ENCODE assay signal across 8 cellular contexts in genomic region chr9:35748858-35749514, GRCh38. TPM values are rescaled to one million over a fixed set of nuclear protein-coding genes. Genes with fewer than 3 reads are reported as not detected.
DNase-seq lines count a peak whose midpoint lies in the region; ATAC-seq and TF ChIP-seq lines count a peak whose summit lies in the region.

Gene GBA2, minus strand, starts transcription at chr9:35749228. Its CDS starts 524 bp downstream, at chr9:35748704.
A gene with protein sequence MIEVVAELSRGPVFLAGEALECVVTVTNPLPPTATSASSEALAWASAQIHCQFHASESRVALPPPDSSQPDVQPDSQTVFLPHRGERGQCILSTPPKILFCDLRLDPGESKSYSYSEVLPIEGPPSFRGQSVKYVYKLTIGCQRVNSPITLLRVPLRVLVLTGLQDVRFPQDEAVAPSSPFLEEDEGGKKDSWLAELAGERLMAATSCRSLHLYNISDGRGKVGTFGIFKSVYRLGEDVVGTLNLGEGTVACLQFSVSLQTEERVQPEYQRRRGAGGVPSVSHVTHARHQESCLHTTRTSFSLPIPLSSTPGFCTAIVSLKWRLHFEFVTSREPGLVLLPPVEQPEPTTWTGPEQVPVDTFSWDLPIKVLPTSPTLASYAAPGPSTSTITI (plus strand): TSS chr9:35749287. CDS start chr9:35749756, 469 bp downstream.

- intact Hi-C loops in thyroid gland (cut with DNase I) = loop anchor here (10.0 kb wide), 1 partner anchor 76 kb away; the partner anchor contains the start of genes FAM221B and TMEM8B

- peaks cover 8% of the 10 kb centered on the region for H3K27me3 Mint-ChIP-seq in nephron progenitor cell (ENCODE audit: low read depth, poor library complexity)

- peaks cover 43% of the 10 kb centered on the region for H3K36me3 Mint-ChIP-seq in nephron progenitor cell (ENCODE audit: low read depth)

- peaks cover 32 to 39% of the 10 kb centered on the region in 2 donors for H3K36me3 ChIP-seq in thyroid gland

- H3K4me1 ChIP-seq in foreskin keratinocyte = peaks cover 20% of the 10 kb centered on the region
- H3K4me1 ChIP-seq in thyroid gland = peaks cover 34 to 35% of the 10 kb centered on the region in 2 donors

- no peak within 1 kb of the TSS for H3K27ac Mint-ChIP-seq in nephron progenitor cell

- peaks cover 40% of the 10 kb centered on the region for H3K4me1 Mint-ChIP-seq in nephron progenitor cell

- H3K9me3 Mint-ChIP-seq in nephron progenitor cell = no peaks in the 10 kb centered on the region

- 0 to 1% methylated on average over 9 to 21 of the region's 69 CpGs for WGBS in thyroid gland, 2 donors

- H3K27me3 ChIP-seq in foreskin keratinocyte (no peaks in the 10 kb centered on the region), thyroid gland (no peaks in the 10 kb centered on the region)

- TF ChIP-seq RAD21 in Ishikawa (IDR thresholded peaks at IDR 0.05; ENCODE audit: low read depth) = no peak

- H3K4me3 ChIP-seq in thyroid gland (replicated peaks in 1 of 3) = peak within 1 kb of the TSS; percentile 61 to 69 (median 62)

- peak within 1 kb of the TSS; percentile 61 for H3K27ac ChIP-seq in foreskin keratinocyte
- peak within 1 kb of the TSS; percentile 68 to 86 (median 84) for H3K27ac ChIP-seq in thyroid gland

- no peak for TF ChIP-seq CTCF in foreskin keratinocyte (conservative IDR thresholded peaks at IDR 0.05)
- no peak for TF ChIP-seq CTCF in nephron progenitor cell (IDR thresholded peaks at IDR 0.05)
- TF ChIP-seq CTCF in thyroid gland (IDR thresholded peaks at IDR 0.05) = peak in 1 of 6 experiments; percentile 2

- DNase-seq in DMS79 treated with DMSO at 0.1 percent for 48 hours (lab: John Stamatoyannopoulos, UW) (peak; percentile 54), SHP77 (lab: John Stamatoyannopoulos, UW) (peak; percentile 24 to 74), foreskin keratinocyte (peak in 1 of 2 donors; percentile 51), nephron progenitor cell (peak; percentile 84), thyroid gland (peak; percentile 85 to 86)
- DNase-seq in activated naive CD4-positive, alpha-beta T cell treated with Interleukin-2 at 50 U/mL for 16 hours = peak; percentile 80

- peak; percentile 26 to 86 for TF ChIP-seq POLR2A in thyroid gland (IDR thresholded peaks at IDR 0.05)

- H3K4me3 Mint-ChIP-seq in nephron progenitor cell = peak within 1 kb of the TSS; percentile 95

- peak; percentile 69 for TF ChIP-seq EP300 in Ishikawa (IDR thresholded peaks at IDR 0.05; ENCODE audit: borderline replicate concordance)

- no peaks in the 10 kb centered on the region for H3K9me3 ChIP-seq in thyroid gland

- ATAC-seq in GM21619 (IDR thresholded peaks at IDR 0.05; ENCODE audit: unreplicated experiment) (peak; percentile 73), foreskin keratinocyte (peak; percentile 79)

TF ChIP-seq in Ishikawa, 13 proteins besides CTCF, POLR2A, EP300 and RAD21:
- TF ChIP-seq CEBPB (IDR thresholded peaks at IDR 0.05) = no peak
- TF ChIP-seq YY1 (IDR thresholded peaks at IDR 0.05; ENCODE audit: low read depth) = 0 out of 2 replicates have a peak, but pooled peaks have one; percentile 19
- no peak for TF ChIP-seq REST (IDR thresholded peaks at IDR 0.05; ENCODE audit: low read depth)
- TF ChIP-seq USF1 (IDR thresholded peaks at IDR 0.05) = no peak
- no peak for TF ChIP-seq CREB1 (IDR thresholded peaks at IDR 0.05; ENCODE audit: low read depth)
- TF ChIP-seq, protein P1, sequence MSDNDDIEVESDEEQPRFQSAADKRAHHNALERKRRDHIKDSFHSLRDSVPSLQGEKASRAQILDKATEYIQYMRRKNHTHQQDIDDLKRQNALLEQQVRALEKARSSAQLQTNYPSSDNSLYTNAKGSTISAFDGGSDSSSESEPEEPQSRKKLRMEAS (IDR thresholded peaks at IDR 0.05) = peak; percentile 45
- TF ChIP-seq NFIC (IDR thresholded peaks at IDR 0.05) = no peak
- no peak for TF ChIP-seq EGR1 (IDR thresholded peaks at IDR 0.05)
- TF ChIP-seq TAF1 (IDR thresholded peaks at IDR 0.05; ENCODE audit: low read depth) = no peak; the same call in none of the 2 replicates
- 0 out of 2 replicates have a peak, but pooled peaks have one; percentile 15 for TF ChIP-seq TCF12 (IDR thresholded peaks at IDR 0.05; ENCODE audit: low read depth)
- TF ChIP-seq FOXM1 (IDR thresholded peaks at IDR 0.05; ENCODE audit: borderline replicate concordance, low read depth) = no peak
- no peak for TF ChIP-seq ZBTB7A (IDR thresholded peaks at IDR 0.05; ENCODE audit: low read depth)
- TF ChIP-seq TEAD4 (IDR thresholded peaks at IDR 0.05) = no peak

RNA-seq across cellular contexts. Expression of gene GBA2, which starts in this region (rescaled TPM):
- total RNA-seq in foreskin keratinocyte = 26.9 and 27.2 TPM in 2 replicates
- 19.2 and 20.4 TPM in 2 replicates for polyA plus RNA-seq in foreskin keratinocyte
- total RNA-seq in thyroid gland = 100 to 1,000 TPM in 2 of 4 donors, 10 to 100 TPM in 2; 71.4 to 111 (median 101) TPM

RNA-seq across cellular contexts. Expression of the second gene that starts in this region (rescaled TPM):
- total RNA-seq in foreskin keratinocyte (16.3 and 17.3 TPM in 2 replicates), thyroid gland (10 to 100 TPM; 25.4 to 34.0 (median 30.2) TPM)
- 8.4 and 8.9 TPM in 2 replicates for polyA plus RNA-seq in foreskin keratinocyte
